In the genomic region with DNA sequence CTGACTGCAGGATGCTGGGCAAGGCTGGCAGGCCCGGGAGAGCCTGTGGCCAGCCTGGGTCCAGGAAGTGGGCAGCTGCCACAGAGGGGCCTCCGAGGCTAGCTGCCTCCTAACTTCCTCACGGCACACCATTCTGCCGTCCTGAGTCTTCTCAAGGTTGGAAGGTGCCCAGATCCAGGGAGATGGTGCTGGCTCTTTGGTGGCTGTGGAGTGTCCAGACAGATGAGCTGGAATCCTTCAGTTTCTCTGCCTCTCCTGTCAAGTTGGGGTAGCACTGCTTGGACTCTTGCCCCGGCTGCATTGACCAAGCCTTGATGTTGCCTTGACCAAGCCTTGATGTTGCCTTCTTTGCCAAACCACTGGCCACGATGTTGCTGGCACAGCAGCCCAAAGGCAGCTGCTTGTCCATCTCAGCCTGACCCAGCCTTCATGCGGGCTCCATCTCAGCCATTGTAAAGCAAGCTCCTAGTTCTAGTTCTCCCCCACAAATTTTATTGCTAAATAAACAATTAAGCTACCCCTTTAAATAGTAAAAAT, we compare ENCODE assay signal across 17 cellular contexts.
DNase-seq lines count a peak whose midpoint lies in the region; TF ChIP-seq lines count a peak whose summit lies in the region.
"Had no signal": no experiment of that assay in that cellular context is flagged by ENCODE, and none has a peak within 500 bp of the region (broad histone marks: within the 10 kb centered on the region; RNA-seq: fewer than 3 reads in every experiment).

No MANE protein-coding gene starts in this region.

- peak overlapping the region in 1 of 2 experiments; percentile 89 for H3K23ac ChIP-seq in mesenchymal stem cell (ENCODE audit: low read length in 2 of 2)

- no peak overlapping the region for H2BK120ac ChIP-seq in mesenchymal stem cell (ENCODE audit: low read depth, low read length)

- no peaks in the 10 kb centered on the region for H3K79me1 ChIP-seq in mesenchymal stem cell (replicated peaks; ENCODE audit: low read length, poor library complexity, severe bottlenecking)

- no peak overlapping the region for H4K8ac ChIP-seq in mesenchymal stem cell (ENCODE audit: low read length)

- no peak overlapping the region for H3K4me2 ChIP-seq in mesenchymal stem cell (ENCODE audit: low read length, poor library complexity, severe bottlenecking)

- TF ChIP-seq POLR2A in thyroid gland (IDR thresholded peaks at IDR 0.05) = no peak

- peak overlapping the region; percentile 43 for H3K27ac ChIP-seq in epithelial cell of prostate
- no peak overlapping the region for H3K27ac ChIP-seq in mesenchymal stem cell (ENCODE audit: low read length, poor library complexity, severe bottlenecking)
- peak overlapping the region; percentile 87 to 91 (median 87) for H3K27ac ChIP-seq in thyroid gland

- H3K9me3 Mint-ChIP-seq in mesothelial cell of epicardium = peaks cover 5% of the 10 kb centered on the region
- H3K9me3 Mint-ChIP-seq: activated naive CD4-positive, alpha-beta T cell treated with anti-CD3 and anti-CD28 coated beads, Interleukin-2, amount 50 U/mL, for 24 hours; neural crest cell had no signal

- H3K9me3 ChIP-seq in mesenchymal stem cell (ENCODE audit: control insufficient read depth, low read length) (no peaks in the 10 kb centered on the region), thyroid gland (no peaks in the 10 kb centered on the region)

- H3K4me3 Mint-ChIP-seq in mesothelial cell of epicardium = no peak overlapping the region
- H3K4me3 Mint-ChIP-seq: activated naive CD4-positive, alpha-beta T cell treated with anti-CD3 and anti-CD28 coated beads, Interleukin-2, amount 50 U/mL, for 24 hours; CD4-positive, alpha-beta memory T cell; neural crest cell; WTC11 had no signal

- H2AFZ ChIP-seq in mesenchymal stem cell (ENCODE audit: low read depth, low read length) = no peak overlapping the region

- H2BK15ac ChIP-seq in mesenchymal stem cell (ENCODE audit: low read depth, poor library complexity, severe bottlenecking) = peak overlapping the region; percentile 44

- H4K91ac ChIP-seq in mesenchymal stem cell (ENCODE audit: low read length) = no peak overlapping the region

- H3K9ac ChIP-seq in mesenchymal stem cell (ENCODE audit: low read length) = no peak overlapping the region

- H2AK5ac ChIP-seq in mesenchymal stem cell (ENCODE audit: low read length, severe bottlenecking) = no peak overlapping the region

- H3K4me1 ChIP-seq in mesenchymal stem cell (ENCODE audit: control insufficient read depth, insufficient read depth, low read depth, low read length) = peaks cover 8% of the 10 kb centered on the region
- peaks cover 20 to 46% of the 10 kb centered on the region in 2 donors for H3K4me1 ChIP-seq in thyroid gland

- H3K14ac ChIP-seq in mesenchymal stem cell (ENCODE audit: low read length in 2 of 2) = peak overlapping the region in 1 of 2 experiments; percentile 48

- no peak overlapping the region for H2BK5ac ChIP-seq in mesenchymal stem cell (ENCODE audit: low read depth, low read length, poor library complexity, severe bottlenecking)

- DNase-seq in LNCaP clone FGC (ENCODE audit: low read depth) (no peak), epithelial cell of prostate (ENCODE audit: low read depth, low spot score) (no peak), mesenchymal stem cell (no peak), thyroid gland (no peak), mesothelial cell of epicardium (ENCODE audit: low spot score in 2 of 2, unreplicated experiment in 2 of 2) (no peak), inferior parietal cortex (ENCODE audit: extremely low spot score) (no peak)
- DNase-seq in activated CD8-positive, alpha-beta memory T cell treated with anti-CD3 and anti-CD28 coated beads, Interleukin-2, amount 50 U/mL, for 48 hours = no peak
- DNase-seq: activated CD4-positive, alpha-beta T cell treated with anti-CD3 and anti-CD28 coated beads, Interleukin-2, amount 50 U/mL, for 1 hour; CD4-positive, alpha-beta memory T cell; dermis blood vessel endothelial cell; NCI-H2081 treated with DMSO at 0.1 percent for 48 hours; NCI-H82; SHP77; T1000 had no signal

- no peaks in the 10 kb centered on the region for H3K36me3 Mint-ChIP-seq in mesothelial cell of epicardium
- H3K36me3 Mint-ChIP-seq: activated naive CD4-positive, alpha-beta T cell treated with anti-CD3 and anti-CD28 coated beads, Interleukin-2, amount 50 U/mL, for 24 hours; CD4-positive, alpha-beta memory T cell; WTC11 had no signal

- WGBS in mesenchymal stem cell = 87% methylated on average over 6 of the region's 7 CpGs
- WGBS in thyroid gland, 2 donors = 71 to 92% methylated on average over 7 of the region's 7 CpGs

- H3K4ac ChIP-seq in mesenchymal stem cell (ENCODE audit: low read depth in 1 of 2, low read length in 2 of 2) = peak overlapping the region; percentile 13 to 67

- no peak overlapping the region for H3K27ac Mint-ChIP-seq in mesothelial cell of epicardium
- H3K27ac Mint-ChIP-seq: activated naive CD4-positive, alpha-beta T cell treated with anti-CD3 and anti-CD28 coated beads, Interleukin-2, amount 50 U/mL, for 24 hours; CD4-positive, alpha-beta memory T cell; WTC11 had no signal

- H3K27me3 ChIP-seq in mesenchymal stem cell (ENCODE audit: control insufficient read depth in 1 of 2, insufficient read depth in 1 of 2, low read length in 2 of 2) (peaks cover 12 to 15% of the 10 kb centered on the region in 2 experiments), thyroid gland (no peaks in the 10 kb centered on the region)

- intact Hi-C loops in thyroid gland (cut with DNase I) = no loop called here

- TF ChIP-seq CTCF in LNCaP clone FGC (IDR thresholded peaks at IDR 0.05; ENCODE audit: control insufficient read depth, extremely low read depth, insufficient read depth) = no peak
- TF ChIP-seq CTCF in thyroid gland (IDR thresholded peaks at IDR 0.05) = no peak
- no peak for TF ChIP-seq CTCF in mesothelial cell of epicardium (IDR thresholded peaks at IDR 0.05; ENCODE audit: unreplicated experiment)

- H2BK12ac ChIP-seq in mesenchymal stem cell (ENCODE audit: low read length in 2 of 2) = peak overlapping the region in 1 of 2 experiments; percentile 83

- no peaks in the 10 kb centered on the region for H3K36me3 ChIP-seq in mesenchymal stem cell (ENCODE audit: control insufficient read depth in 1 of 2, insufficient read depth in 2 of 2, low read depth in 1 of 2, low read length in 2 of 2)
- no peaks in the 10 kb centered on the region for H3K36me3 ChIP-seq in thyroid gland

- H3K4me3 ChIP-seq in LNCaP clone FGC (ENCODE audit: low read depth, low read length) (peak overlapping the region; percentile 48), mesenchymal stem cell (ENCODE audit: insufficient read depth in 1 of 2, low read depth in 1 of 2, low read length in 2 of 2) (no peak overlapping the region), thyroid gland (replicated peaks in 1 of 3) (no peak overlapping the region)

- no peaks in the 10 kb centered on the region for H3K27me3 Mint-ChIP-seq in mesothelial cell of epicardium (ENCODE audit: low read depth)

- H3K4me1 Mint-ChIP-seq in mesothelial cell of epicardium = peaks cover 11% of the 10 kb centered on the region
- H3K4me1 Mint-ChIP-seq: activated naive CD4-positive, alpha-beta T cell treated with anti-CD3 and anti-CD28 coated beads, Interleukin-2, amount 50 U/mL, for 24 hours; CD4-positive, alpha-beta memory T cell had no signal

- H3K18ac ChIP-seq in mesenchymal stem cell (ENCODE audit: low read depth in 1 of 2, low read length in 2 of 2) = peak overlapping the region; percentile 23 to 76
